19 cellular contexts compared by ENCODE assay signal in the genomic region with DNA sequence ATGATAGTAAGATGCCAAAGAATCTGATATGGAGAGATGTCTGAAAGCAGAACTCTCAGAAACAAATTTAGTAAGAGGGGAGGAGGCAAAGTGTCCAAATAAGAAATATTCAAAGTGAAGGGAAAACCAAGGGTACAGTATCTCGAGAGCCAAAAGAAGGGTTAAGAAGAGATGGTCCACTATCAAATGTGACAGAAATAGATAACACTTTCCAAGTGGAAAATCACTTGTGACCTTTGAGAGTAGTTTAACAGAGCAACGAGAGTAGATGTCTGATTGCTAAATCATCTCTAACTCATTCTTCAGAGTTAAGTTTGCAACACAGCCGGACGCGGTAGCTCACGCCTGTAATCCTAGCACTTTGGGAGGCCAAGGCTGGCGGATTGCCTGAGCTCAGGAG. TPM values are rescaled to one million over a fixed set of nuclear protein-coding genes. Genes with fewer than 3 reads are reported as not detected.
DNase-seq lines count a peak whose midpoint lies in the region; ATAC-seq and TF ChIP-seq lines count a peak whose summit lies in the region.
"Had no signal": no experiment of that assay in that cellular context is flagged by ENCODE, and none has a peak within 500 bp of the region (broad histone marks: within the 10 kb centered on the region; RNA-seq: fewer than 3 reads in every experiment).

No MANE protein-coding gene starts in this region.

- H3K27ac Mint-ChIP-seq in activated naive CD4-positive, alpha-beta T cell treated with anti-CD3 and anti-CD28 coated beads for 36 hours = peak overlapping the region; percentile 79
- H3K27ac Mint-ChIP-seq in activated T-helper 17 cell treated with anti-CD3 and anti-CD28 coated beads, Interleukin-2, amount 50 U/mL, for 72 hours = peak overlapping the region; percentile 86
- H3K27ac Mint-ChIP-seq in progenitor cell of endocrine pancreas = peak overlapping the region; percentile 1

- CTCF ChIA-PET in activated naive CD4-positive, alpha-beta T cell treated with anti-CD3 and anti-CD28 coated beads for 36 hours (lab: Charles Lee) = no interaction called here

- no peak overlapping the region for H3K4me3 Mint-ChIP-seq in activated naive CD4-positive, alpha-beta T cell treated with anti-CD3 and anti-CD28 coated beads for 36 hours
- peak overlapping the region; percentile 53 for H3K4me3 Mint-ChIP-seq in activated T-helper 17 cell treated with anti-CD3 and anti-CD28 coated beads, Interleukin-2, amount 50 U/mL, for 72 hours
- H3K4me3 Mint-ChIP-seq in progenitor cell of endocrine pancreas (ENCODE audit: low read depth) = no peak overlapping the region

- no peaks in the 10 kb centered on the region for H3K9me3 Mint-ChIP-seq in activated naive CD4-positive, alpha-beta T cell treated with anti-CD3 and anti-CD28 coated beads for 36 hours
- H3K9me3 Mint-ChIP-seq in activated T-helper 17 cell treated with anti-CD3 and anti-CD28 coated beads, Interleukin-2, amount 50 U/mL, for 72 hours = no peaks in the 10 kb centered on the region
- H3K9me3 Mint-ChIP-seq in progenitor cell of endocrine pancreas (ENCODE audit: low read depth) = no peaks in the 10 kb centered on the region

- DNase-seq in activated naive CD4-positive, alpha-beta T cell treated with anti-CD3 and anti-CD28 coated beads for 36 hours = no peak
- DNase-seq in activated naive CD4-positive, alpha-beta T cell (lab: John Stamatoyannopoulos, UW) = no peak
- no peak for DNase-seq in progenitor cell of endocrine pancreas (ENCODE audit: low spot score, unreplicated experiment)
- no peak for DNase-seq in stimulated activated CD4-positive, alpha-beta T cell treated with anti-CD3 and anti-CD28 coated beads, Interleukin-15, amount 100 ng/mL, for 24 hours
- DNase-seq: activated gamma-delta T cell treated with Interleukin-2 at 50 U/mL for 16 hours, body of pancreas, hippocampal formation, mammary epithelial cell, NCI-H1048, NCI-H2029 treated with DMSO at 0.1 percent for 48 hours, NCI-H446, ovary, SW 1271 had no signal

- H3K36me3 Mint-ChIP-seq in activated naive CD4-positive, alpha-beta T cell treated with anti-CD3 and anti-CD28 coated beads for 36 hours (ENCODE audit: low read depth) = peaks cover 43% of the 10 kb centered on the region
- H3K36me3 Mint-ChIP-seq in activated T-helper 17 cell treated with anti-CD3 and anti-CD28 coated beads, Interleukin-2, amount 50 U/mL, for 72 hours (ENCODE audit: low read depth) = peaks cover 78% of the 10 kb centered on the region
- H3K36me3 Mint-ChIP-seq in progenitor cell of endocrine pancreas (ENCODE audit: insufficient read depth) = peaks cover 31% of the 10 kb centered on the region

- H3K4me1 Mint-ChIP-seq in activated naive CD4-positive, alpha-beta T cell treated with anti-CD3 and anti-CD28 coated beads for 36 hours (ENCODE audit: low read depth) = peaks cover 62% of the 10 kb centered on the region
- H3K4me1 Mint-ChIP-seq in activated T-helper 17 cell treated with anti-CD3 and anti-CD28 coated beads, Interleukin-2, amount 50 U/mL, for 72 hours = peaks cover 49% of the 10 kb centered on the region
- H3K4me1 Mint-ChIP-seq in progenitor cell of endocrine pancreas (ENCODE audit: low read depth) = peaks cover 14% of the 10 kb centered on the region

- TF ChIP-seq CTCF in progenitor cell of endocrine pancreas (IDR thresholded peaks at IDR 0.05; ENCODE audit: unreplicated experiment) = no peak

- no peak for ATAC-seq in activated T-helper 17 cell treated with anti-CD3 and anti-CD28 coated beads, Interleukin-2, amount 50 U/mL, for 72 hours (replicated peaks)
- ATAC-seq in HG03095 (IDR thresholded peaks at IDR 0.05; ENCODE audit: unreplicated experiment) = no peak
- ATAC-seq: body of pancreas, HCT116, sciatic nerve had no signal

- no peaks in the 10 kb centered on the region for H3K27me3 Mint-ChIP-seq in activated naive CD4-positive, alpha-beta T cell treated with anti-CD3 and anti-CD28 coated beads for 36 hours (ENCODE audit: low read depth)
- no peaks in the 10 kb centered on the region for H3K27me3 Mint-ChIP-seq in activated T-helper 17 cell treated with anti-CD3 and anti-CD28 coated beads, Interleukin-2, amount 50 U/mL, for 72 hours
- no peaks in the 10 kb centered on the region for H3K27me3 Mint-ChIP-seq in progenitor cell of endocrine pancreas

- intact Hi-C loops in activated naive CD4-positive, alpha-beta T cell treated with anti-CD3 and anti-CD28 coated beads for 36 hours (cut with micrococcal nuclease) = loop anchor here (10.0 kb wide), 1 partner anchor 1038 kb away; no protein-coding TSS in a partner anchor

RNA-seq across cellular contexts. Expression of a gene that starts 4.3 kb away (rescaled TPM):
- 10 to 100 TPM; 35.0 to 37.7 TPM for total RNA-seq in activated naive CD4-positive, alpha-beta T cell treated with anti-CD3 and anti-CD28 coated beads for 36 hours
- 10 to 100 TPM; 22.0 to 28.7 TPM for total RNA-seq in activated T-helper 17 cell treated with anti-CD3 and anti-CD28 coated beads, Interleukin-2, amount 50 U/mL, for 72 hours
- total RNA-seq in progenitor cell of endocrine pancreas = 23.8 and 26.8 TPM in 2 replicates

RNA-seq across cellular contexts. Expression of a gene that starts 10.8 kb away (rescaled TPM):
- total RNA-seq in activated naive CD4-positive, alpha-beta T cell treated with anti-CD3 and anti-CD28 coated beads for 36 hours = 10 to 100 TPM; 87.2 to 87.8 TPM
- 10 to 100 TPM; 66.4 to 98.1 TPM for total RNA-seq in activated T-helper 17 cell treated with anti-CD3 and anti-CD28 coated beads, Interleukin-2, amount 50 U/mL, for 72 hours
- total RNA-seq in progenitor cell of endocrine pancreas = 48.6 TPM in 2 replicates

RNA-seq across cellular contexts. Expression of a gene that starts 14.6 kb away (rescaled TPM):
- total RNA-seq in activated naive CD4-positive, alpha-beta T cell treated with anti-CD3 and anti-CD28 coated beads for 36 hours = not detected
- total RNA-seq in activated T-helper 17 cell treated with anti-CD3 and anti-CD28 coated beads, Interleukin-2, amount 50 U/mL, for 72 hours = not detected
- not detected in 2 replicates for total RNA-seq in progenitor cell of endocrine pancreas
- total RNA-seq: activated CD8-positive, alpha-beta memory T cell treated with anti-CD3 and anti-CD28 coated beads for 36 hours; mammary epithelial cell; sciatic nerve; ureter had no signal

RNA-seq across cellular contexts. Expression of a gene that starts 46.0 kb away (rescaled TPM):
- total RNA-seq in activated naive CD4-positive, alpha-beta T cell treated with anti-CD3 and anti-CD28 coated beads for 36 hours = not detected
- not detected for total RNA-seq in activated T-helper 17 cell treated with anti-CD3 and anti-CD28 coated beads, Interleukin-2, amount 50 U/mL, for 72 hours
- total RNA-seq in progenitor cell of endocrine pancreas = not detected in 2 replicates
- total RNA-seq: activated CD8-positive, alpha-beta memory T cell treated with anti-CD3 and anti-CD28 coated beads for 36 hours; body of pancreas; mammary epithelial cell; sciatic nerve; ureter had no signal

RNA-seq across cellular contexts. Expression of a gene that starts 52.7 kb away (rescaled TPM):
- total RNA-seq in activated naive CD4-positive, alpha-beta T cell treated with anti-CD3 and anti-CD28 coated beads for 36 hours = not detected
- total RNA-seq in activated T-helper 17 cell treated with anti-CD3 and anti-CD28 coated beads, Interleukin-2, amount 50 U/mL, for 72 hours = not detected
- 14.9 and 16.3 TPM in 2 replicates for total RNA-seq in progenitor cell of endocrine pancreas
- total RNA-seq: activated CD8-positive, alpha-beta memory T cell treated with anti-CD3 and anti-CD28 coated beads for 36 hours; mammary epithelial cell; sciatic nerve had no signal

Comparison
In these comparisons a context has a peak if more than half of its experiments do, and no peak if none do; other contexts are left out.
1. H3K27ac Mint-ChIP-seq: peak in every context shown above with its lines; median percentile 86 in activated T-helper 17 cell treated with anti-CD3 and anti-CD28 coated beads, Interleukin-2, amount 50 U/mL, for 72 hours; 79 in activated naive CD4-positive, alpha-beta T cell treated with anti-CD3 and anti-CD28 coated beads for 36 hours; 1 in progenitor cell of endocrine pancreas.